Comparison of ENCODE assay signal across 11 cellular contexts in genomic region chr2:233079473-233079877, GRCh38. TPM values are rescaled to one million over a fixed set of nuclear protein-coding genes. Genes with fewer than 3 reads are reported as not detected.
DNase-seq lines count a peak whose midpoint lies in the region; ATAC-seq and TF ChIP-seq lines count a peak whose summit lies in the region.
"Had no signal": no experiment of that assay in that cellular context is flagged by ENCODE, and none has a peak within 500 bp of the region (broad histone marks: within the 10 kb centered on the region; RNA-seq: fewer than 3 reads in every experiment).

No MANE protein-coding gene starts in this region.

- no peaks in the 10 kb centered on the region for H3K27me3 Mint-ChIP-seq in activated T-cell treated with anti-CD3 and anti-CD28 coated beads, Interleukin-2, amount 50 U/mL, for 72 hours (ENCODE audit: low read depth)
- H3K27me3 Mint-ChIP-seq in mesothelial cell of epicardium (ENCODE audit: low read depth): no peaks in the 10 kb centered on the region

- peak overlapping the region; percentile 47 for H3K27ac Mint-ChIP-seq in activated T-cell treated with anti-CD3 and anti-CD28 coated beads, Interleukin-2, amount 50 U/mL, for 72 hours
- H3K27ac Mint-ChIP-seq in stimulated activated effector memory CD8-positive, alpha-beta T cell treated with anti-CD3 and anti-CD28 coated beads, Interleukin-12 subunit alpha, Interleukin-12 subunit beta, amount 100 ng/mL, for 72 hours: peak overlapping the region; percentile 91
- no peak overlapping the region for H3K27ac Mint-ChIP-seq in mesothelial cell of epicardium

- peaks cover 7 to 22% of the 10 kb centered on the region in 2 donors for H3K36me3 Mint-ChIP-seq in activated T-cell treated with anti-CD3 and anti-CD28 coated beads, Interleukin-2, amount 50 U/mL, for 72 hours (ENCODE audit: insufficient read depth in 2 of 2)
- H3K36me3 Mint-ChIP-seq in stimulated activated effector memory CD8-positive, alpha-beta T cell treated with anti-CD3 and anti-CD28 coated beads, Interleukin-12 subunit alpha, Interleukin-12 subunit beta, amount 100 ng/mL, for 72 hours: peaks cover 63% of the 10 kb centered on the region
- no peaks in the 10 kb centered on the region for H3K36me3 Mint-ChIP-seq in mesothelial cell of epicardium

- no peaks in the 10 kb centered on the region for H3K9me3 Mint-ChIP-seq in activated T-cell treated with anti-CD3 and anti-CD28 coated beads, Interleukin-2, amount 50 U/mL, for 72 hours
- no peaks in the 10 kb centered on the region for H3K9me3 Mint-ChIP-seq in stimulated activated effector memory CD8-positive, alpha-beta T cell treated with anti-CD3 and anti-CD28 coated beads, Interleukin-12 subunit alpha, Interleukin-12 subunit beta, amount 100 ng/mL, for 72 hours
- H3K9me3 Mint-ChIP-seq in mesothelial cell of epicardium: no peaks in the 10 kb centered on the region

- no peak for TF ChIP-seq CTCF in mesothelial cell of epicardium (IDR thresholded peaks at IDR 0.05; ENCODE audit: unreplicated experiment)

- H3K4me1 Mint-ChIP-seq in activated T-cell treated with anti-CD3 and anti-CD28 coated beads, Interleukin-2, amount 50 U/mL, for 72 hours (ENCODE audit: low read depth): peaks cover 59% of the 10 kb centered on the region
- H3K4me1 Mint-ChIP-seq in stimulated activated effector memory CD8-positive, alpha-beta T cell treated with anti-CD3 and anti-CD28 coated beads, Interleukin-12 subunit alpha, Interleukin-12 subunit beta, amount 100 ng/mL, for 72 hours: peaks cover 66% of the 10 kb centered on the region
- no peaks in the 10 kb centered on the region for H3K4me1 Mint-ChIP-seq in mesothelial cell of epicardium

- DNase-seq in SIG-M5 treated with dmso at 0.1 percent for 504 hours (lab: John Stamatoyannopoulos, UW; ENCODE audit: unreplicated experiment) (peak; percentile 29), SIG-M5 (lab: John Stamatoyannopoulos, UW) (no peak), NCI-H82 treated with DMSO at 0.1 percent for 48 hours (lab: John Stamatoyannopoulos, UW; ENCODE audit: unreplicated experiment) (no peak), foreskin melanocyte (no peak), mesothelial cell of epicardium (ENCODE audit: low spot score in 2 of 2, unreplicated experiment in 2 of 2) (no peak)
- DNase-seq in activated T-cell treated with anti-CD3 and anti-CD28 coated beads, Interleukin-2, amount 50 U/mL, for 72 hours: peak in 1 of 2 donors; percentile 22
- DNase-seq in stimulated activated effector memory CD8-positive, alpha-beta T cell treated with anti-CD3 and anti-CD28 coated beads, Interleukin-12 subunit alpha, Interleukin-12 subunit beta, amount 100 ng/mL, for 72 hours (ENCODE audit: low spot score in 2 of 2): no peak
- DNase-seq: sigmoid colon had no signal

- ATAC-seq in HG03108 (IDR thresholded peaks at IDR 0.05; ENCODE audit: unreplicated experiment): peak; percentile 34
- peak in 1 of 2 donors; percentile 2 for ATAC-seq in activated T-cell treated with anti-CD3 and anti-CD28 coated beads, Interleukin-2, amount 50 U/mL, for 72 hours (replicated peaks in 1 of 2)
- peak; percentile 1 for ATAC-seq in stimulated activated effector memory CD8-positive, alpha-beta T cell treated with anti-CD3 and anti-CD28 coated beads, Interleukin-12 subunit alpha, Interleukin-12 subunit beta, amount 100 ng/mL, for 72 hours

- peak overlapping the region; percentile 71 to 84 for H3K4me3 Mint-ChIP-seq in activated T-cell treated with anti-CD3 and anti-CD28 coated beads, Interleukin-2, amount 50 U/mL, for 72 hours
- H3K4me3 Mint-ChIP-seq in stimulated activated effector memory CD8-positive, alpha-beta T cell treated with anti-CD3 and anti-CD28 coated beads, Interleukin-12 subunit alpha, Interleukin-12 subunit beta, amount 100 ng/mL, for 72 hours: peak overlapping the region; percentile 67
- H3K4me3 Mint-ChIP-seq in mesothelial cell of epicardium: no peak overlapping the region

RNA-seq across cellular contexts. Expression of gene INPP5D, which starts 19.3 kb away (rescaled TPM):
- 10 to 100 TPM; 64.8 to 69.3 TPM for total RNA-seq in activated T-cell treated with anti-CD3 and anti-CD28 coated beads, Interleukin-2, amount 50 U/mL, for 72 hours
- 8.9 to 9.4 TPM (median 9.2 TPM) in 3 replicates for total RNA-seq in mesothelial cell of epicardium

RNA-seq across cellular contexts. Expression of gene NEU2, which starts 47.0 kb away (rescaled TPM):
- not detected for total RNA-seq in activated T-cell treated with anti-CD3 and anti-CD28 coated beads, Interleukin-2, amount 50 U/mL, for 72 hours
- total RNA-seq in mesothelial cell of epicardium: not detected in 3 replicates
- total RNA-seq: A172, fibroblast of lung, sigmoid colon had no signal
